Comparison of ENCODE assay signal across 15 cellular contexts in genomic region chr2:37665038-37665437, GRCh38. TPM values are rescaled to one million over a fixed set of nuclear protein-coding genes. Genes with fewer than 3 reads are reported as not detected.
DNase-seq lines count a peak whose midpoint lies in the region; ATAC-seq and TF ChIP-seq lines count a peak whose summit lies in the region.
"Had no signal": no experiment of that assay in that cellular context is flagged by ENCODE, and none has a peak within 500 bp of the region (broad histone marks: within the 10 kb centered on the region; RNA-seq: fewer than 3 reads in every experiment).

No MANE protein-coding gene starts in this region.

- peak overlapping the region; percentile 38 to 71 for H3K27ac Mint-ChIP-seq in T-cell
- H3K27ac Mint-ChIP-seq in stimulated activated memory B cell treated with anti-CD40 and anti-IgM and Interleukin-4, amounts not matched to agents 10 μg/mL and 1 μg/mL and 100 μg/mL, for 72 hours: peak overlapping the region; percentile 36

- H3K4me1 Mint-ChIP-seq in T-cell: peaks cover 88 to 95% (median 94%) of the 10 kb centered on the region in 3 donors
- peaks cover 83% of the 10 kb centered on the region for H3K4me1 Mint-ChIP-seq in stimulated activated memory B cell treated with anti-CD40 and anti-IgM and Interleukin-4, amounts not matched to agents 10 μg/mL and 1 μg/mL and 100 μg/mL, for 72 hours

- no peaks in the 10 kb centered on the region for H3K27me3 Mint-ChIP-seq in T-cell
- no peaks in the 10 kb centered on the region for H3K27me3 Mint-ChIP-seq in stimulated activated memory B cell treated with anti-CD40 and anti-IgM and Interleukin-4, amounts not matched to agents 10 μg/mL and 1 μg/mL and 100 μg/mL, for 72 hours

- TF ChIP-seq CTCF in SK-N-SH (IDR thresholded peaks at IDR 0.05) (no peak), A673 (conservative IDR thresholded peaks at IDR 0.05; ENCODE audit: low read depth, low read length) (no peak)

- H3K4me3 ChIP-seq in SK-N-SH (ENCODE audit: low read depth in 2 of 2, low read length in 1 of 2) (no peak overlapping the region), A673 (ENCODE audit: low read depth, low read length, poor library complexity, severe bottlenecking) (no peak overlapping the region)
- H3K4me3 ChIP-seq: left lung had no signal

- peaks cover 100% of the 10 kb centered on the region for H3K79me2 ChIP-seq in SK-N-SH (ENCODE audit: insufficient read depth)

- H3K4me1 ChIP-seq in SK-N-SH (ENCODE audit: control insufficient read depth in 1 of 2, insufficient read depth in 2 of 2, low read depth in 1 of 2, low read length in 1 of 2) (peaks cover 52 to 64% of the 10 kb centered on the region in 2 experiments), A673 (ENCODE audit: insufficient read depth, low read length, poor library complexity, severe bottlenecking) (peaks cover under 1% of the 10 kb centered on the region)

- H3K27ac ChIP-seq in SK-N-SH (ENCODE audit: low read depth in 2 of 2, low read length in 1 of 2) (peak overlapping the region; percentile 34 to 90; a peak in 3 of 4 replicates), A673 (ENCODE audit: low read depth, low read length, poor library complexity, severe bottlenecking) (no peak overlapping the region)

- POLR2A ChIA-PET in SK-N-SH (lab: Yijun Ruan, JAX) (interaction anchor here (0.6 to 2.1 kb wide), 6 partner anchors 8 to 361 kb away, joined by 3 to 14 read pairs (median 5); no protein-coding TSS in a partner anchor), T-cell (lab: Charles Lee) (interaction anchor here in 1 of 2 donors (0.7 kb wide), 1 partner anchor 32 kb away, joined by 7 read pairs; no protein-coding TSS in a partner anchor), A673 (lab: Charles Lee; ENCODE audit: low non-redundant PET) (no interaction called here)

- H3K4me3 Mint-ChIP-seq in T-cell: peak overlapping the region in 1 of 3 donors; percentile 32
- no peak overlapping the region for H3K4me3 Mint-ChIP-seq in stimulated activated memory B cell treated with anti-CD40 and anti-IgM and Interleukin-4, amounts not matched to agents 10 μg/mL and 1 μg/mL and 100 μg/mL, for 72 hours

- H3K9me2 ChIP-seq in SK-N-SH: no peaks in the 10 kb centered on the region

- H3K27me3 ChIP-seq in SK-N-SH (ENCODE audit: insufficient read depth) (no peaks in the 10 kb centered on the region), A673 (replicated peaks; ENCODE audit: insufficient read depth, low read depth, low read length, poor library complexity) (no peaks in the 10 kb centered on the region)
- H3K27me3 ChIP-seq: left lung had no signal

- peaks cover 30% of the 10 kb centered on the region for H3K36me3 Mint-ChIP-seq in T-cell
- peaks cover 19% of the 10 kb centered on the region for H3K36me3 Mint-ChIP-seq in stimulated activated memory B cell treated with anti-CD40 and anti-IgM and Interleukin-4, amounts not matched to agents 10 μg/mL and 1 μg/mL and 100 μg/mL, for 72 hours

- no peak for TF ChIP-seq RAD21 in SK-N-SH (IDR thresholded peaks at IDR 0.05; ENCODE audit: low read length)

- peak overlapping the region; percentile 86 for H3K4me2 ChIP-seq in SK-N-SH

- no peaks in the 10 kb centered on the region for H3K9me3 Mint-ChIP-seq in T-cell
- H3K9me3 Mint-ChIP-seq in stimulated activated memory B cell treated with anti-CD40 and anti-IgM and Interleukin-4, amounts not matched to agents 10 μg/mL and 1 μg/mL and 100 μg/mL, for 72 hours: no peaks in the 10 kb centered on the region

- no peak overlapping the region for H2AFZ ChIP-seq in SK-N-SH (ENCODE audit: low read depth)

- CTCF ChIA-PET in SK-N-SH (lab: Yijun Ruan, JAX) (interaction anchor here (0.9 to 4.3 kb wide), 5 partner anchors 37 to 269 kb away, joined by 3 to 37 read pairs (median 5); no protein-coding TSS in a partner anchor), T-cell (lab: Charles Lee) (interaction anchor here in 1 of 2 donors (0.6 kb wide), 1 partner anchor 134 kb away, joined by 3 read pairs; no protein-coding TSS in a partner anchor), A673 (lab: Charles Lee) (no interaction called here)

- no TSS peak for BruUV-seq in A673 (replicated peaks; lab: Mats Ljungman, UMichigan)

- no peaks in the 10 kb centered on the region for H3K9me3 ChIP-seq in SK-N-SH
- no peaks in the 10 kb centered on the region for H3K9me3 ChIP-seq in A673 (ENCODE audit: low read depth, low read length, poor library complexity, severe bottlenecking)
- H3K9me3 ChIP-seq: left lung had no signal

- intact Hi-C loops in A673 (cut with micrococcal nuclease; ENCODE audit: unreplicated experiment): no loop called here

- no peak for TF ChIP-seq EP300 in SK-N-SH (IDR thresholded peaks at IDR 0.05; ENCODE audit: borderline replicate concordance in 1 of 2, low read depth in 1 of 2, low read length in 1 of 2)

- WGBS in SK-N-SH (ENCODE audit: low lambda C conversion rate): 95% methylated on average over 2 of the region's 2 CpGs

- no peak overlapping the region for H3K9ac ChIP-seq in SK-N-SH

- DNase-seq in SK-N-SH (no peak), T-cell (no peak), left lobe of liver (ENCODE audit: low spot score) (no peak), cerebellum (ENCODE audit: low spot score) (no peak), A673 (ENCODE audit: low spot score) (no peak)
- DNase-seq: 8988T, activated gamma-delta T cell, dorsolateral prefrontal cortex, EL, GOT3, left lung, NCI-H526 treated with DMSO at 0.1 percent for 48 hours had no signal

- peaks cover 100% of the 10 kb centered on the region for H4K20me1 ChIP-seq in SK-N-SH (ENCODE audit: insufficient read depth)

- H3K36me3 ChIP-seq in SK-N-SH (replicated peaks in 1 of 2; ENCODE audit: control insufficient read depth in 1 of 2, insufficient read depth in 2 of 2, low read length in 1 of 2): peaks cover 76 to 86% of the 10 kb centered on the region in 2 experiments
- no peaks in the 10 kb centered on the region for H3K36me3 ChIP-seq in A673 (ENCODE audit: insufficient read depth, low read length, poor library complexity, severe bottlenecking)

- H3F3A ChIP-seq in SK-N-SH (replicated peaks; ENCODE audit: insufficient read depth): peaks cover 20% of the 10 kb centered on the region

- no peak for ATAC-seq in SK-N-SH treated with all-trans-retinoic acid at 6 μM for 48 hours
- no peak for ATAC-seq in T-cell (replicated peaks in 1 of 4)
- ATAC-seq in left lobe of liver: peak; percentile 39
- ATAC-seq in stimulated activated memory B cell treated with anti-CD40 and anti-IgM and Interleukin-4, amounts not matched to agents 10 μg/mL and 1 μg/mL and 100 μg/mL, for 72 hours: no peak
- ATAC-seq in HG02870 (IDR thresholded peaks at IDR 0.05; ENCODE audit: unreplicated experiment): no peak
- ATAC-seq: left lung had no signal

TF ChIP-seq in SK-N-SH, 30 proteins besides CTCF, POLR2A, EP300 and RAD21 (continues in another document):
- TF ChIP-seq YY1 (IDR thresholded peaks at IDR 0.05; ENCODE audit: low read depth) (no peak), ZBTB33 (IDR thresholded peaks at IDR 0.05; ENCODE audit: borderline replicate concordance, low read depth) (no peak)

TF ChIP-seq in SK-N-SH treated with all-trans-retinoic acid at 6 μM for 48 hours, 23 proteins besides CTCF, POLR2A, EP300 and RAD21:
- TF ChIP-seq PPARA (CRISPR knock-in tag; IDR thresholded peaks at IDR 0.05; ENCODE audit: borderline replicate concordance): no peak

RNA-seq across cellular contexts. Expression of gene CDC42EP3, which starts 6.4 kb away (rescaled TPM):
- 87.5 and 105 TPM in 2 replicates for polyA plus RNA-seq in SK-N-SH (2012; rRNA removed)
- 92.7 and 103 TPM in 2 replicates for polyA plus RNA-seq in SK-N-SH (2012; cell fraction: cytosol; rRNA removed)
- 70.1 and 83.8 TPM in 2 replicates for polyA plus RNA-seq in SK-N-SH (2012; cell fraction: nucleus; rRNA removed)
- total RNA-seq in T-cell (10 to 100 TPM; 30.0 to 60.3 (median 37.6) TPM), left lobe of liver (3.4 TPM), cerebellum (14.7 TPM), A673 (2021) (12.2 TPM in 2 replicates)
